ENCODE assay signal across 19 cellular contexts in the genomic region with DNA sequence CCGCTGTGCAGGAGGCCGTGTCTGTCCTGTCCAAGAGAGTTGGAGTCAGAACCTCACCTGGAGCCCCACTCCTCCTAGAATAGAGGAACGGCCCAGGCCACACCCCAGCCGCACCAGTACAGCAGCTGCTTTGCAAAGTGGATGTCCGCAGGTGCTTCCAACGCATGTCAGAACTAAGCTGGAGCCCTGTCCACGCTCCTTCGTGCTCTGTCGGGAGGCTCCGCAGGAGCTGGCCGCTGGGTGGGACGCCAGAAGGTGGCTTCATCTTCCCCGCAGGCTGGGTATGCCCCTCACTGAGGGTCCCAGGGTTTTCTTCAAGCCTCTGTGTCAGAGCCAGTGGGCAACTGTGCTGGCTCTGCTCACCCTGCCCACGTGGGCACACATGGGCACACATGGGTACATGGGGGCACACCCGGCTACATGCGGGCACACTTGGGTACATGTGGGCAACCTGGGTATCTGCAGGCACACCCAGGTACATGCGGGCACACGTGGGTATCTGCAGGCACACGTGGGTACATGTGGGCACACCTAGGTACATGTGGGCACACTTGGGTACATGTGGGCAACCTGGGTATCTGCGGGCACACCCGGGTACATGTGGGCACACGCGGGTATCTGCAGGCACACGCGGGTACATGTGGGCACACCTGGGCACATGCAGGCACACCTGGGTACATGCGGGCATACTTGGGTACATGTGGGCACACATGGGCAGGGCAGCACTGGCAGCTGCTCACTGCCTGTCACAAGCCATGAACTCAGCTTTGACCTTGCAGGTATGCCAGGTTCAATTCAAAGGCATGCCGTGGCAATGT.
DNase-seq lines count a peak whose midpoint lies in the region; ATAC-seq, FAIRE-seq and TF ChIP-seq lines count a peak whose summit lies in the region.
"Had no signal": no experiment of that assay in that cellular context is flagged by ENCODE, and none has a peak within 500 bp of the region (broad histone marks: within the 10 kb centered on the region; RNA-seq: fewer than 3 reads in every experiment).

No MANE protein-coding gene starts in this region.

- no peak for TF ChIP-seq RAD21 in HepG2 (CRISPR knock-in tag; IDR thresholded peaks at IDR 0.05)

- H3K79me2 ChIP-seq in HepG2 (ENCODE audit: insufficient read depth, low read length), result no peaks in the 10 kb centered on the region

- no peak overlapping the region for H3K4me3 Mint-ChIP-seq in CD14-positive monocyte
- H3K4me3 Mint-ChIP-seq: activated naive CD4-positive, alpha-beta T cell treated with anti-CD3 and anti-CD28 coated beads, Interleukin-2, amount 50 U/mL, for 24 hours had no signal

- no peak overlapping the region for H3K27ac Mint-ChIP-seq in CD14-positive monocyte
- H3K27ac Mint-ChIP-seq: activated naive CD4-positive, alpha-beta T cell treated with anti-CD3 and anti-CD28 coated beads, Interleukin-2, amount 50 U/mL, for 24 hours had no signal

- DNase-seq in CD14-positive monocyte (ENCODE audit: low spot score), result peak; percentile 31
- peak; percentile 5 for DNase-seq in WERI-Rb-1
- no peak for DNase-seq in HepG2 (ENCODE audit: low spot score)
- DNase-seq in spleen, result peak; percentile 56
- no peak for DNase-seq in HTR-8/SVneo (ENCODE audit: insufficient read length, low spot score)
- DNase-seq in T1000 (lab: John Stamatoyannopoulos, UW), result no peak
- DNase-seq: activated CD4-positive, alpha-beta T cell treated with anti-CD3 and anti-CD28 coated beads for 48 hours; caudate nucleus; MV-4-11; NCI-H2171; NCI-H526 treated with DMSO at 0.1 percent for 48 hours; T-helper 1 cell had no signal

- no peaks in the 10 kb centered on the region for H3K4me1 Mint-ChIP-seq in CD14-positive monocyte
- H3K4me1 Mint-ChIP-seq: activated naive CD4-positive, alpha-beta T cell treated with anti-CD3 and anti-CD28 coated beads, Interleukin-2, amount 50 U/mL, for 24 hours had no signal

- BruUV-seq in HepG2 (replicated peaks; lab: Mats Ljungman, UMichigan), result no TSS peak

- FAIRE-seq in HepG2 (lab: Jason Lieb, UNC) (no peak), HTR-8/SVneo (lab: Jason Lieb, UNC) (no peak)
- FAIRE-seq: endothelial cell of umbilical vein, GM12891, H54 had no signal

- no peak for TF ChIP-seq CTCF in CD14-positive monocyte (IDR thresholded peaks at IDR 0.05)
- TF ChIP-seq CTCF in WERI-Rb-1 (IDR thresholded peaks at IDR 0.05; ENCODE audit: low read depth, low read length), result no peak
- no peak for TF ChIP-seq CTCF in HepG2 (CRISPR knock-in tag; IDR thresholded peaks at IDR 0.05)
- TF ChIP-seq CTCF in spleen (IDR thresholded peaks at IDR 0.05 in 8 of 11, conservative IDR thresholded peaks at IDR 0.05 in 3 of 11), result no peak

- POLR2A ChIA-PET in HepG2 (lab: Yijun Ruan, JAX), result no interaction called here

- H3K4me3 ChIP-seq in WERI-Rb-1 (ENCODE audit: low read depth, low read length), result no peak overlapping the region
- H3K4me3 ChIP-seq in HepG2 (replicated peaks in 1 of 3; ENCODE audit: insufficient read depth in 1 of 3, low read depth in 2 of 3, low read length in 3 of 3), result no peak overlapping the region
- H3K4me3 ChIP-seq in spleen, result no peak overlapping the region
- H3K4me3 ChIP-seq: BLaER1 treated with 17β-estradiol and CSF1 and Interleukin-3, amounts not matched to agents 10 nM and 100 nM; ovary had no signal

- H3K9me3 ChIP-seq in WERI-Rb-1 (ENCODE audit: severe bottlenecking), result no peaks in the 10 kb centered on the region
- H3K9me3 ChIP-seq in HepG2 (ENCODE audit: low read length), result no peaks in the 10 kb centered on the region
- H3K9me3 ChIP-seq in spleen, result no peaks in the 10 kb centered on the region
- H3K9me3 ChIP-seq: ovary had no signal

- H3K36me3 ChIP-seq in WERI-Rb-1 (no peaks in the 10 kb centered on the region), HepG2 (replicated peaks in 1 of 2; ENCODE audit: control insufficient read depth in 1 of 2, insufficient read depth in 2 of 2, low read length in 2 of 2) (no peaks in the 10 kb centered on the region), spleen (no peaks in the 10 kb centered on the region)
- H3K36me3 ChIP-seq: BLaER1 treated with 17β-estradiol and CSF1 and Interleukin-3, amounts not matched to agents 10 nM and 100 nM; ovary had no signal

- H3K9me3 Mint-ChIP-seq in CD14-positive monocyte, result peaks cover 0 to 9% (median 0%) of the 10 kb centered on the region in 7 donors
- H3K9me3 Mint-ChIP-seq: activated naive CD4-positive, alpha-beta T cell treated with anti-CD3 and anti-CD28 coated beads, Interleukin-2, amount 50 U/mL, for 24 hours had no signal

- ATAC-seq in HepG2, result no peak
- ATAC-seq in GM18511 (IDR thresholded peaks at IDR 0.05; ENCODE audit: unreplicated experiment), result no peak

- no peak overlapping the region for H2AFZ ChIP-seq in HepG2 (ENCODE audit: low read length)

- H3K9ac ChIP-seq in HepG2 (ENCODE audit: insufficient read depth, low read depth, low read length), result no peak overlapping the region
- H3K9ac ChIP-seq: BLaER1 treated with 17β-estradiol and CSF1 and Interleukin-3, amounts not matched to agents 10 nM and 100 nM had no signal

- H4K20me1 ChIP-seq in HepG2 (ENCODE audit: insufficient read depth, low read length), result no peaks in the 10 kb centered on the region
- H4K20me1 ChIP-seq: BLaER1 treated with 17β-estradiol and CSF1 and Interleukin-3, amounts not matched to agents 10 nM and 100 nM had no signal

- TF ChIP-seq POLR2A in HepG2 (IDR thresholded peaks at IDR 0.05; ENCODE audit: insufficient read depth in 1 of 2, low read depth in 2 of 2, low read length in 2 of 2), result no peak
- no peak for TF ChIP-seq POLR2A in spleen (IDR thresholded peaks at IDR 0.05)

- H3K27me3 Mint-ChIP-seq in CD14-positive monocyte (ENCODE audit: low read depth in 3 of 3), result peaks cover 9 to 16% (median 10%) of the 10 kb centered on the region in 3 donors

- TF ChIP-seq EP300 in HepG2 (IDR thresholded peaks at IDR 0.05; ENCODE audit: low read depth in 2 of 2, low read length in 2 of 2) (no peak), HepG2 (CRISPR knock-in tag; IDR thresholded peaks at IDR 0.05; ENCODE audit: borderline replicate concordance) (no peak)

- intact Hi-C loops in CD14-positive monocyte (cut with micrococcal nuclease), result no loop called here
- intact Hi-C loops in HepG2 (cut with micrococcal nuclease; ENCODE audit: unreplicated experiment), result no loop called here
- intact Hi-C loops in spleen (cut with DNase I; ENCODE audit: low total_unique reads), result no loop called here

- no peaks in the 10 kb centered on the region for H3K36me3 Mint-ChIP-seq in CD14-positive monocyte
- H3K36me3 Mint-ChIP-seq: activated naive CD4-positive, alpha-beta T cell treated with anti-CD3 and anti-CD28 coated beads, Interleukin-2, amount 50 U/mL, for 24 hours had no signal

- H3K27ac ChIP-seq in WERI-Rb-1 (no peak overlapping the region), HepG2 (ENCODE audit: extremely low read length, insufficient read depth, low read length) (no peak overlapping the region), spleen (no peak overlapping the region)
- H3K27ac ChIP-seq: BLaER1 treated with 17β-estradiol and CSF1 and Interleukin-3, amounts not matched to agents 10 nM and 100 nM; ovary had no signal

- H3K4me1 ChIP-seq in HepG2 (ENCODE audit: insufficient read depth, low read length) (no peaks in the 10 kb centered on the region), spleen (peaks cover 0 to 5% (median 0%) of the 10 kb centered on the region in 6 donors)

- H3K4me2 ChIP-seq in HepG2 (ENCODE audit: low read depth, low read length), result no peak overlapping the region

- 0% methylated on average over 1 of the region's 27 CpGs for WGBS in HepG2 (ENCODE audit: low lambda C conversion rate)
- 83 to 95% (median 92%) methylated on average over 20 to 27 of the region's 27 CpGs for WGBS in spleen, 5 donors

- H3K27me3 ChIP-seq in WERI-Rb-1 (ENCODE audit: insufficient read depth, low read depth, severe bottlenecking) (no peaks in the 10 kb centered on the region), HepG2 (ENCODE audit: control insufficient read depth in 1 of 2, insufficient read depth in 2 of 2, low read length in 2 of 2) (peaks cover 4 to 57% of the 10 kb centered on the region in 2 experiments), spleen (replicated peaks in 1 of 7) (peaks cover 0 to 31% (median 9%) of the 10 kb centered on the region in 7 donors)
- H3K27me3 ChIP-seq: BLaER1 treated with 17β-estradiol and CSF1 and Interleukin-3, amounts not matched to agents 10 nM and 100 nM; ovary had no signal

- CTCF ChIA-PET in HepG2 (lab: Yijun Ruan, JAX; ENCODE audit: low intra/inter-chr PET ratio, low total read pairs), result no interaction called here

- in situ Hi-C loops in HepG2 (cut with HindIII; ENCODE audit: extremely low pct_ligation_motif_present, low pct_unique_long_range_greater_than_20kb), result no loop called here

TF ChIP-seq in HepG2, 621 proteins besides CTCF, POLR2A, EP300 and RAD21:
- TF ChIP-seq HNRNPL (IDR thresholded peaks at IDR 0.05; ENCODE audit: low read depth, low read length) (peak; percentile 92; the same call in 1 of the 2 replicates), ZNF547 (CRISPR knock-in tag; IDR thresholded peaks at IDR 0.05) (no peak)
- TF ChIP-seq, protein P1, sequence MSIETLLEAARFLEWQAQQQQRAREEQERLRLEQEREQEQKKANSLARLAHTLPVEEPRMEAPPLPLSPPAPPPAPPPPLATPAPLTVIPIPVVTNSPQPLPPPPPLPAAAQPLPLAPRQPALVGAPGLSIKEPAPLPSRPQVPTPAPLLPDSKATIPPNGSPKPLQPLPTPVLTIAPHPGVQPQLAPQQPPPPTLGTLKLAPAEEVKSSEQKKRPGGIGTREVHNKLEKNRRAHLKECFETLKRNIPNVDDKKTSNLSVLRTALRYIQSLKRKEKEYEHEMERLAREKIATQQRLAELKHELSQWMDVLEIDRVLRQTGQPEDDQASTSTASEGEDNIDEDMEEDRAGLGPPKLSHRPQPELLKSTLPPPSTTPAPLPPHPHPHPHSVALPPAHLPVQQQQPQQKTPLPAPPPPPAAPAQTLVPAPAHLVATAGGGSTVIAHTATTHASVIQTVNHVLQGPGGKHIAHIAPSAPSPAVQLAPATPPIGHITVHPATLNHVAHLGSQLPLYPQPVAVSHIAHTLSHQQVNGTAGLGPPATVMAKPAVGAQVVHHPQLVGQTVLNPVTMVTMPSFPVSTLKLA (IDR thresholded peaks at IDR 0.05), result peak; percentile 96
TF ChIP-seq in HepG2: peak in this region for 2.

Comparison
In these comparisons a context has a peak if more than half of its experiments do, and no peak if none do; other contexts are left out.
1. DNase-seq: peak in CD14-positive monocyte (single experiment), WERI-Rb-1 (single experiment) and spleen (single experiment); none in HepG2 (single experiment), HTR-8/SVneo (single experiment) and T1000 (single experiment).